1 cellular context compared by ENCODE assay signal in genomic region chr17:413706-414440, GRCh38.
TF ChIP-seq lines count a peak whose summit lies in the region.

No MANE protein-coding gene starts in this region.

TF ChIP-seq in GM12878, 131 proteins besides CTCF, POLR2A, EP300 and RAD21 (continued from another document):
- TF ChIP-seq ZNF592 (IDR thresholded peaks at IDR 0.05) (no peak), KAT2A (conservative IDR thresholded peaks at IDR 0.05; ENCODE audit: control insufficient read depth, low read depth, low read length) (no peak), SPI1 (IDR thresholded peaks at IDR 0.05; ENCODE audit: borderline replicate concordance, insufficient read depth, low read depth, low read length) (no peak), NR2C2 (IDR thresholded peaks at IDR 0.05; ENCODE audit: borderline replicate concordance, control insufficient read depth, insufficient read length, low read depth) (no peak), E2F4 (IDR thresholded peaks at IDR 0.05; ENCODE audit: low read depth, low read length) (no peak), IRF4 (IDR thresholded peaks at IDR 0.05; ENCODE audit: low read depth, low read length) (no peak), ZNF207 (IDR thresholded peaks at IDR 0.05; ENCODE audit: borderline replicate concordance) (no peak), TCF7 (IDR thresholded peaks at IDR 0.05; ENCODE audit: borderline replicate concordance) (no peak), HSF1 (IDR thresholded peaks at IDR 0.05; ENCODE audit: low read depth, low read length) (no peak)
